21 cellular contexts compared by ENCODE assay signal in genomic region chr10:11642558-11642957, GRCh38.
"Had no signal": no experiment of that assay in that cellular context is flagged by ENCODE, and none has a peak within 500 bp of the region (broad histone marks: within the 10 kb centered on the region; RNA-seq: fewer than 3 reads in every experiment).

No MANE protein-coding gene starts in this region.

- H3K36me3 Mint-ChIP-seq: type B pancreatic cell had no signal

- H3K27me3 Mint-ChIP-seq: type B pancreatic cell had no signal

- ATAC-seq: foreskin keratinocyte, left ventricle myocardium superior, right cardiac atrium had no signal

- H3K4me1 Mint-ChIP-seq: activated CD4-positive, alpha-beta T cell treated with anti-CD3 and anti-CD28 coated beads, Interleukin-2, amount 10 ng/mL, durations not matched to agents 7 days and 5 days; central memory CD8-positive, alpha-beta T cell; nephron had no signal

- H3K9me3 Mint-ChIP-seq: activated CD4-positive, alpha-beta T cell treated with anti-CD3 and anti-CD28 coated beads, Interleukin-2, amount 10 ng/mL, durations not matched to agents 7 days and 5 days; activated T-helper 1 cell treated with anti-CD3 and anti-CD28 coated beads, Interleukin-12 subunit alpha, Interleukin-12 subunit beta, Interleukin-2, Interleukin-4 antibody, amounts not matched to agents 30 ng/mL and 10 ng/mL and 1 ng/mL, durations not matched to agents 14 hours and 24 hours and 36 hours; central memory CD8-positive, alpha-beta T cell; nephron; stimulated activated naive CD8-positive, alpha-beta T cell treated with anti-CD3 and anti-CD28 coated beads, Interleukin-15, Interleukin-2, amounts not matched to agents 100 ng/mL and 50 ng/mL, for 24 hours had no signal

- H3K4me3 Mint-ChIP-seq: activated CD4-positive, alpha-beta T cell treated with anti-CD3 and anti-CD28 coated beads, Interleukin-2, amount 10 ng/mL, durations not matched to agents 7 days and 5 days; activated T-helper 1 cell treated with anti-CD3 and anti-CD28 coated beads, Interleukin-12 subunit alpha, Interleukin-12 subunit beta, Interleukin-2, Interleukin-4 antibody, amounts not matched to agents 30 ng/mL and 10 ng/mL and 1 ng/mL, durations not matched to agents 14 hours and 24 hours and 36 hours; central memory CD8-positive, alpha-beta T cell; nephron; stimulated activated naive CD8-positive, alpha-beta T cell treated with anti-CD3 and anti-CD28 coated beads, Interleukin-15, Interleukin-2, amounts not matched to agents 100 ng/mL and 50 ng/mL, for 24 hours; type B pancreatic cell had no signal

- DNase-seq: activated CD4-positive, alpha-beta T cell treated with anti-CD3 and anti-CD28 coated beads, Interleukin-2, amount 10 ng/mL, durations not matched to agents 7 days and 5 days; activated CD8-positive, alpha-beta memory T cell treated with anti-CD3 and anti-CD28 coated beads for 24 hours; activated naive CD4-positive, alpha-beta T cell; anterior cingulate cortex; brain microvascular endothelial cell; cortex of kidney; effector CD4-positive, alpha-beta T cell; foreskin keratinocyte; glutamatergic neuron; hypothalamus; kidney; left ventricle myocardium superior; occipital lobe; right cardiac atrium; stimulated activated CD4-positive, alpha-beta T cell treated with anti-CD3 and anti-CD28 coated beads, Interleukin-15, amount 100 ng/mL, for 24 hours; stimulated activated CD4-positive, alpha-beta T cell treated with anti-CD3 and anti-CD28 coated beads, Interleukin-4, amount 100 ng/mL, for 24 hours had no signal

- H3K27ac Mint-ChIP-seq: activated CD4-positive, alpha-beta T cell treated with anti-CD3 and anti-CD28 coated beads, Interleukin-2, amount 10 ng/mL, durations not matched to agents 7 days and 5 days; activated T-helper 1 cell treated with anti-CD3 and anti-CD28 coated beads, Interleukin-12 subunit alpha, Interleukin-12 subunit beta, Interleukin-2, Interleukin-4 antibody, amounts not matched to agents 30 ng/mL and 10 ng/mL and 1 ng/mL, durations not matched to agents 14 hours and 24 hours and 36 hours; nephron; stimulated activated naive CD8-positive, alpha-beta T cell treated with anti-CD3 and anti-CD28 coated beads, Interleukin-15, Interleukin-2, amounts not matched to agents 100 ng/mL and 50 ng/mL, for 24 hours; type B pancreatic cell had no signal
